ENCODE assay signal across 9 cellular contexts in genomic region chr11:8768625-8769333, GRCh38.
DNase-seq lines count a peak whose midpoint lies in the region; ATAC-seq lines count a peak whose summit lies in the region.
"Had no signal": no experiment of that assay in that cellular context is flagged by ENCODE, and none has a peak within 500 bp of the region (broad histone marks: within the 10 kb centered on the region; RNA-seq: fewer than 3 reads in every experiment).

No MANE protein-coding gene starts in this region.

- H3K79me2 ChIP-seq in ACC112 (ENCODE audit: control insufficient read depth, insufficient read depth, low read length, unreplicated experiment) = peaks cover 6% of the 10 kb centered on the region

- H3K27me3 ChIP-seq in ACC112 (ENCODE audit: insufficient read depth, low read length) = no peaks in the 10 kb centered on the region

- peak overlapping the region; percentile 71 for H3K27ac ChIP-seq in ACC112 (ENCODE audit: low read depth, low read length)

- no peaks in the 10 kb centered on the region for H3K36me3 ChIP-seq in ACC112 (ENCODE audit: insufficient read depth, low read length)

- no peak overlapping the region for H3K4me3 ChIP-seq in ACC112 (ENCODE audit: low read depth, low read length)

- ATAC-seq in GM21423 (IDR thresholded peaks at IDR 0.05; ENCODE audit: unreplicated experiment) (no peak), HG02970 (IDR thresholded peaks at IDR 0.05; ENCODE audit: low FRiP score, unreplicated experiment) (no peak), GM19351 (IDR thresholded peaks at IDR 0.05; ENCODE audit: unreplicated experiment) (no peak), GM21381 (IDR thresholded peaks at IDR 0.05; ENCODE audit: unreplicated experiment) (no peak)

- peaks cover 78% of the 10 kb centered on the region for H3K4me1 ChIP-seq in ACC112 (ENCODE audit: control insufficient read depth, insufficient read depth, low read length, unreplicated experiment)

- DNase-seq in LoVo (ENCODE audit: low spot score) (peak; percentile 22), ecto neural progenitor cell (ENCODE audit: low spot score) (peak; percentile 17), lung microvascular endothelial cell (ENCODE audit: low read depth in 2 of 2) (peak; percentile 50 to 59)
- DNase-seq: NCI-H1092 had no signal

- no peak overlapping the region for H2AFZ ChIP-seq in ACC112 (ENCODE audit: low read length, unreplicated experiment)
